8 cellular contexts compared by ENCODE assay signal in the genomic region with DNA sequence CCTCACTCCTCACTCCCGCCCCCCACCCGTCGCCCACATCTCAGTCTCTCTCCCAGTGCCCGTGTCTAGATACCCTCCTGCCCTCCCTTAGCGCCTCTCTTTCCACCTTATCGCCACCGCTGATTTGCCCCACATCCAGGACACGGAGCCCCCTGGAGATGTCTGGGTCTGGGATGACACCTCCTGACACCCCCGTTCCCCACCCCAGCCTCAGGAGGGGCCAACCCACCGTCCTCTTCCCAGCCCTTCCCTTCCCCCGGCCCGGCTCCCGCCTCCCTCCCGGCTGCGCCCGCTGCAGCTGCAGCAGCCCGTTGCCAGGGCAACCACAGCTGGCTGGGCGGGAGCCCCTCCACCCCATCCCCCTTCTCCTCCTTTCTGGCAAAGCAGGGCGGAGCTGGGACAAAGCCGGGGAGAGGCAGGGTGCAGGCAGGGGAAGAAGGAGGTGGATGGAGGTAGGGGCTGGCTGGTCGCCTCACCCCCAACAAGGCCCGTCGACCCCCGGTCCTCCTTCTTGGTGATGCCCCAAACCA. TPM values are rescaled to one million over a fixed set of nuclear protein-coding genes. Genes with fewer than 3 reads are reported as not detected.
DNase-seq lines count a peak whose midpoint lies in the region; ATAC-seq and TF ChIP-seq lines count a peak whose summit lies in the region.

No MANE protein-coding gene starts in this region.

- H3K4me1 Mint-ChIP-seq in natural killer cell treated with Interleukin-12 subunit alpha and Interleukin-12 subunit beta and Interleukin-15 and Interleukin-18, amount 100 ng/mL, for 72 hours (ENCODE audit: low read depth in 2 of 2): peaks cover 19 to 20% of the 10 kb centered on the region in 2 donors

- intact Hi-C loops in ascending aorta (cut with DNase I): no loop called here

- no peak overlapping the region for H3K4me3 Mint-ChIP-seq in natural killer cell treated with Interleukin-12 subunit alpha and Interleukin-12 subunit beta and Interleukin-15 and Interleukin-18, amount 100 ng/mL, for 72 hours

- WGBS in HUES64: under 1% methylated on average over 24 of the region's 24 CpGs

- peaks cover 4% of the 10 kb centered on the region for H3K9me3 Mint-ChIP-seq in natural killer cell treated with Interleukin-12 subunit alpha and Interleukin-12 subunit beta and Interleukin-15 and Interleukin-18, amount 100 ng/mL, for 72 hours

- H3K4me3 ChIP-seq in HUES64 (ENCODE audit: low read length) (peak overlapping the region; percentile 59), ascending aorta (peak overlapping the region; percentile 36 to 55), skeletal muscle tissue (ENCODE audit: low read length in 3 of 3) (peak overlapping the region in 1 of 3 donors; percentile 31)

- H3K36me3 ChIP-seq in HUES64 (ENCODE audit: insufficient read depth, low read length): no peaks in the 10 kb centered on the region; the same call in 1 of the 2 replicates
- H3K36me3 ChIP-seq in ascending aorta: peaks cover 9 to 10% of the 10 kb centered on the region in 2 donors
- peaks cover 6 to 18% (median 12%) of the 10 kb centered on the region in 3 donors for H3K36me3 ChIP-seq in skeletal muscle tissue (ENCODE audit: control insufficient read depth in 3 of 3, insufficient read depth in 3 of 3, low read length in 3 of 3)

- H3K9ac ChIP-seq in HUES64 (ENCODE audit: low read depth, low read length) (peak overlapping the region; percentile 50; the same call in 1 of the 2 replicates), skeletal muscle tissue (ENCODE audit: low read depth in 1 of 3, low read length in 3 of 3) (no peak overlapping the region)

- H3K4me1 ChIP-seq in HUES64 (ENCODE audit: insufficient read depth, low read length) (0 out of 2 replicates have a peak, but pooled peaks cover 6% of the 10 kb centered on the region), ascending aorta (peaks cover 10 to 24% of the 10 kb centered on the region in 2 donors), skeletal muscle tissue (ENCODE audit: control insufficient read depth in 3 of 3, insufficient read depth in 3 of 3, low read length in 3 of 3) (peaks cover 16 to 21% (median 16%) of the 10 kb centered on the region in 3 donors)

- H3K9me3 ChIP-seq in HUES64 (ENCODE audit: insufficient read depth, low read depth, low read length) (no peaks in the 10 kb centered on the region), ascending aorta (no peaks in the 10 kb centered on the region), skeletal muscle tissue (ENCODE audit: control insufficient read depth in 3 of 3, low read length in 3 of 3) (no peaks in the 10 kb centered on the region)

- peaks cover 4% of the 10 kb centered on the region for H3K36me3 Mint-ChIP-seq in natural killer cell treated with Interleukin-12 subunit alpha and Interleukin-12 subunit beta and Interleukin-15 and Interleukin-18, amount 100 ng/mL, for 72 hours

- peak overlapping the region in 1 of 2 donors; percentile 62 for H3K27ac Mint-ChIP-seq in natural killer cell treated with Interleukin-12 subunit alpha and Interleukin-12 subunit beta and Interleukin-15 and Interleukin-18, amount 100 ng/mL, for 72 hours

- no peak for ATAC-seq in natural killer cell treated with Interleukin-12 subunit alpha and Interleukin-12 subunit beta and Interleukin-15 and Interleukin-18, amount 100 ng/mL, for 72 hours

- DNase-seq in ascending aorta (ENCODE audit: low spot score in 2 of 2): no peak
- DNase-seq in iPS-NIHi11 (ENCODE audit: low spot score): peak; percentile 90
- DNase-seq in KG1 (lab: John Stamatoyannopoulos, UW): no peak
- DNase-seq in dermis blood vessel endothelial cell: no peak
- no peak for DNase-seq in NK-92 treated with Interleukin-12 subunit alpha and Interleukin-12 subunit beta, amount 100 ng/mL, for 24 hours (lab: John Stamatoyannopoulos, UW)
- no peak for DNase-seq in natural killer cell treated with Interleukin-12 subunit alpha and Interleukin-12 subunit beta and Interleukin-15 and Interleukin-18, amount 100 ng/mL, for 72 hours (ENCODE audit: low spot score)

- H3K27me3 ChIP-seq in HUES64 (ENCODE audit: insufficient read depth, low read length): no peaks in the 10 kb centered on the region
- no peaks in the 10 kb centered on the region for H3K27me3 ChIP-seq in ascending aorta
- H3K27me3 ChIP-seq in skeletal muscle tissue (ENCODE audit: control insufficient read depth in 3 of 3, insufficient read depth in 3 of 3, low read length in 3 of 3): peaks cover 13 to 31% (median 31%) of the 10 kb centered on the region in 3 donors

- peaks cover 13 to 21% of the 10 kb centered on the region in 2 donors for H3K27me3 Mint-ChIP-seq in natural killer cell treated with Interleukin-12 subunit alpha and Interleukin-12 subunit beta and Interleukin-15 and Interleukin-18, amount 100 ng/mL, for 72 hours

- peak overlapping the region; percentile 39; the same call in 1 of the 2 replicates for H3K27ac ChIP-seq in HUES64 (ENCODE audit: low read depth, low read length)
- H3K27ac ChIP-seq in ascending aorta: peak overlapping the region; percentile 51 to 79
- peak overlapping the region; percentile 65 for H3K27ac ChIP-seq in skeletal muscle tissue (ENCODE audit: low read depth, low read length)

- TF ChIP-seq CTCF in ascending aorta (IDR thresholded peaks at IDR 0.05): no peak

RNA-seq across cellular contexts. Expression of gene DPF1, which starts 13.5 kb away (rescaled TPM):
- 10.9 TPM for polyA plus RNA-seq in HUES64 (2013, experiment 1 of 2)
- polyA plus RNA-seq in HUES64 (2013, experiment 2 of 2): 7.2 TPM
- total RNA-seq in ascending aorta (not detected), skeletal muscle tissue (1.0 TPM), dermis blood vessel endothelial cell (0.34 and 0.47 TPM in 2 replicates)
- under 1 TPM in 1 of 2 donors, not detected in 1; 0.12 TPM for total RNA-seq in natural killer cell treated with Interleukin-12 subunit alpha and Interleukin-12 subunit beta and Interleukin-15 and Interleukin-18, amount 100 ng/mL, for 72 hours

RNA-seq across cellular contexts. Expression of gene PPP1R14A, which starts 45.7 kb away (rescaled TPM):
- polyA plus RNA-seq in HUES64 (2013, experiment 1 of 2): 4.4 TPM
- 7.0 TPM for polyA plus RNA-seq in HUES64 (2013, experiment 2 of 2)
- total RNA-seq in ascending aorta (1,072 TPM), skeletal muscle tissue (2.6 TPM), dermis blood vessel endothelial cell (4.1 TPM in 2 replicates)
- not detected for total RNA-seq in natural killer cell treated with Interleukin-12 subunit alpha and Interleukin-12 subunit beta and Interleukin-15 and Interleukin-18, amount 100 ng/mL, for 72 hours

RNA-seq across cellular contexts. Expression of gene SPINT2, which starts 53.9 kb away (rescaled TPM):
- polyA plus RNA-seq in HUES64 (2013, experiment 1 of 2): 158 TPM
- 161 TPM for polyA plus RNA-seq in HUES64 (2013, experiment 2 of 2)
- total RNA-seq in ascending aorta: 193 TPM
- total RNA-seq in skeletal muscle tissue: 1.6 TPM
- 25.9 and 34.5 TPM in 2 replicates for total RNA-seq in dermis blood vessel endothelial cell
- total RNA-seq in natural killer cell treated with Interleukin-12 subunit alpha and Interleukin-12 subunit beta and Interleukin-15 and Interleukin-18, amount 100 ng/mL, for 72 hours: 1 to 10 TPM; 6.9 to 9.1 TPM

Comparison
In these comparisons a context has a peak if more than half of its experiments do, and no peak if none do; other contexts are left out.
1. RNA of gene PPP1R14A, which starts 45.7 kb away (total RNA-seq): 1,072 TPM in ascending aorta (single experiment); 4.1 TPM in dermis blood vessel endothelial cell, 2.6 TPM in skeletal muscle tissue (single experiment) and not detected in natural killer cell treated with Interleukin-12 subunit alpha and Interleukin-12 subunit beta and Interleukin-15 and Interleukin-18, amount 100 ng/mL, for 72 hours; every median in the first group is over 100 times any median in the second.
2. Peak in every context shown above with its lines, with median percentiles within 50 percentile points of each other: H3K27ac ChIP-seq.